8 cellular contexts compared by ENCODE assay signal in the genomic region with DNA sequence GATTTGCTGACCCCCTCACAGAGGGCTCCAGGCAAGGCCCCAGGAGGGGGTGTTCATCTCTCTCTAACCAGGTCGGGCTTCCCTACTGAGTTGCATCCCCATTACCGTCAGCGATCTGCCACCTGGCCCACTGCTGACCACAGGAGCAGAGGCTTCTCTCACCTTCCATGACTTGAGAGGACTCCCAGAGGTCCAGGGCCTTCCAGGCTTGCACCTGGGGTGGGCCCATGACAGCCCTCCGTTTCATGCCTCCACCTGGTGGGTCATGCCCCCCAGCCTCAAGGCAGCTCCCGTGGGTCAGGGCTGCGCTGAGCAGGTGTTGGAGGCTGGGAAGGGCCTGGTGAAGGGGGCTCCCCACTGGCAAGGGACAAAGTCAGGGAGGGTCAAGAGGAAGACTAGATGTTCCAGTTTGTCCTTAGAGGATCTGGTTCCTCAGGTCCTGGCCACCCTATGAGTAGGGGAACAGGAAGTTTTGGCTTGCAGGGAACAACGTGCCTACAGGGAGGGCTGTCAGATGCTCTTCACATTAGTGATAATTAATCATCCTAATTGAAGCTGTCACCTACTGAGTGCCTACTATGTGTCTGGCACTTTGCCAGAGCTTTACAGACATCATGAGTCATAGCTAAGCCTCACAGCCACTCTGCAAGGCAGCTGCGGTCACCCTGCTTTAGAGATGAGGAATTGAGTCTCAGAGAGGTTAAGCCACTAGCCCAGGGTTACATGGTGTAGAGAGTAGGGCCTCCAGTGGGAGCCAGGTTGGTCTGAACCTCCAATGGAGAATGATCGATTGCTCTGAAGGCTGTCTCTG. TPM values are rescaled to one million over a fixed set of nuclear protein-coding genes. Genes with fewer than 3 reads are reported as not detected.
DNase-seq lines count a peak whose midpoint lies in the region; ATAC-seq and TF ChIP-seq lines count a peak whose summit lies in the region.

No MANE protein-coding gene starts in this region.

- WGBS in SK-N-SH (ENCODE audit: low lambda C conversion rate) = 74% methylated on average over 8 of the region's 9 CpGs

- TF ChIP-seq CTCF in SK-N-SH (IDR thresholded peaks at IDR 0.05) = no peak
- TF ChIP-seq CTCF in mucosa of descending colon (IDR thresholded peaks at IDR 0.05) = no peak

- no peaks in the 10 kb centered on the region for H3K79me2 ChIP-seq in SK-N-SH (ENCODE audit: insufficient read depth)

- POLR2A ChIA-PET in SK-N-SH (lab: Yijun Ruan, JAX) = no interaction called here

- H4K20me1 ChIP-seq in SK-N-SH (ENCODE audit: insufficient read depth) = no peaks in the 10 kb centered on the region

- H3K9me2 ChIP-seq in SK-N-SH = no peaks in the 10 kb centered on the region

- H3K27me3 ChIP-seq in SK-N-SH (ENCODE audit: insufficient read depth) = no peaks in the 10 kb centered on the region

- H3F3A ChIP-seq in SK-N-SH (replicated peaks; ENCODE audit: insufficient read depth) = no peaks in the 10 kb centered on the region

- H3K9ac ChIP-seq in SK-N-SH = no peak overlapping the region

- no peak overlapping the region for H2AFZ ChIP-seq in SK-N-SH (ENCODE audit: low read depth)

- no peak for TF ChIP-seq EP300 in SK-N-SH (IDR thresholded peaks at IDR 0.05; ENCODE audit: borderline replicate concordance in 1 of 2, low read depth in 1 of 2, low read length in 1 of 2)

- no peaks in the 10 kb centered on the region for H3K9me3 ChIP-seq in SK-N-SH
- H3K9me3 ChIP-seq in mucosa of descending colon = no peaks in the 10 kb centered on the region

- intact Hi-C loops in mucosa of descending colon (cut with DNase I, micrococcal nuclease) = no loop called here

- H3K36me3 ChIP-seq in SK-N-SH (replicated peaks in 1 of 2; ENCODE audit: control insufficient read depth in 1 of 2, insufficient read depth in 2 of 2, low read length in 1 of 2) = no peaks in the 10 kb centered on the region
- H3K36me3 ChIP-seq in mucosa of descending colon (ENCODE audit: low read depth) = no peaks in the 10 kb centered on the region

- no peak for TF ChIP-seq RAD21 in SK-N-SH (IDR thresholded peaks at IDR 0.05; ENCODE audit: low read length)

- no peak overlapping the region for H3K27ac ChIP-seq in SK-N-SH (ENCODE audit: low read depth in 2 of 2, low read length in 1 of 2)

- peak; percentile 22 for DNase-seq in NCI-H1105 treated with DMSO at 0.1 percent for 48 hours (lab: John Stamatoyannopoulos, UW)
- no peak for DNase-seq in NCI-H1105 (lab: John Stamatoyannopoulos, UW)
- DNase-seq in SK-N-SH = no peak
- DNase-seq in mucosa of descending colon = no peak
- no peak for DNase-seq in AG20443 (ENCODE audit: low spot score)
- DNase-seq in stimulated activated CD4-positive, alpha-beta T cell treated with anti-CD3 and anti-CD28 coated beads, Interleukin-4, amount 100 ng/mL, for 4 hours = no peak

- ATAC-seq in HG02870 (IDR thresholded peaks at IDR 0.05; ENCODE audit: unreplicated experiment) (peak; percentile 88), mucosa of descending colon (peak; percentile 58), HG03460 (IDR thresholded peaks at IDR 0.05; ENCODE audit: unreplicated experiment) (no peak)

- CTCF ChIA-PET in SK-N-SH (lab: Yijun Ruan, JAX) = interaction anchor here (1.0 kb wide), 1 partner anchor 250 kb away, joined by 3 read pairs; no protein-coding TSS in a partner anchor

- H3K4me1 ChIP-seq in SK-N-SH (ENCODE audit: control insufficient read depth in 1 of 2, insufficient read depth in 2 of 2, low read depth in 1 of 2, low read length in 1 of 2) (peaks cover 1 to 9% of the 10 kb centered on the region in 2 experiments; a peak in 2 of 4 replicates), mucosa of descending colon (ENCODE audit: low read depth) (peaks cover 5% of the 10 kb centered on the region)

- H3K4me2 ChIP-seq in SK-N-SH = no peak overlapping the region

- H3K4me3 ChIP-seq in SK-N-SH (ENCODE audit: low read depth in 2 of 2, low read length in 1 of 2) (no peak overlapping the region), mucosa of descending colon (no peak overlapping the region)

TF ChIP-seq in SK-N-SH, 30 proteins besides CTCF, POLR2A, EP300 and RAD21:
- TF ChIP-seq ELF1 (IDR thresholded peaks at IDR 0.05) = no peak
- peak; percentile 67 for TF ChIP-seq NFIC (IDR thresholded peaks at IDR 0.05; ENCODE audit: borderline replicate concordance)
- TF ChIP-seq, protein P1, sequence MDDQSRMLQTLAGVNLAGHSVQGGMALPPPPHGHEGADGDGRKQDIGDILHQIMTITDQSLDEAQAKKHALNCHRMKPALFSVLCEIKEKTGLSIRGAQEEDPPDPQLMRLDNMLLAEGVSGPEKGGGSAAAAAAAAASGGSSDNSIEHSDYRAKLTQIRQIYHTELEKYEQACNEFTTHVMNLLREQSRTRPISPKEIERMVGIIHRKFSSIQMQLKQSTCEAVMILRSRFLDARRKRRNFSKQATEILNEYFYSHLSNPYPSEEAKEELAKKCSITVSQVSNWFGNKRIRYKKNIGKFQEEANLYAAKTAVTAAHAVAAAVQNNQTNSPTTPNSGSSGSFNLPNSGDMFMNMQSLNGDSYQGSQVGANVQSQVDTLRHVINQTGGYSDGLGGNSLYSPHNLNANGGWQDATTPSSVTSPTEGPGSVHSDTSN (IDR thresholded peaks at IDR 0.05) = peak; percentile 61
- TF ChIP-seq REST (IDR thresholded peaks at IDR 0.05; ENCODE audit: low read depth, low read length) = no peak
- TF ChIP-seq, protein P2, sequence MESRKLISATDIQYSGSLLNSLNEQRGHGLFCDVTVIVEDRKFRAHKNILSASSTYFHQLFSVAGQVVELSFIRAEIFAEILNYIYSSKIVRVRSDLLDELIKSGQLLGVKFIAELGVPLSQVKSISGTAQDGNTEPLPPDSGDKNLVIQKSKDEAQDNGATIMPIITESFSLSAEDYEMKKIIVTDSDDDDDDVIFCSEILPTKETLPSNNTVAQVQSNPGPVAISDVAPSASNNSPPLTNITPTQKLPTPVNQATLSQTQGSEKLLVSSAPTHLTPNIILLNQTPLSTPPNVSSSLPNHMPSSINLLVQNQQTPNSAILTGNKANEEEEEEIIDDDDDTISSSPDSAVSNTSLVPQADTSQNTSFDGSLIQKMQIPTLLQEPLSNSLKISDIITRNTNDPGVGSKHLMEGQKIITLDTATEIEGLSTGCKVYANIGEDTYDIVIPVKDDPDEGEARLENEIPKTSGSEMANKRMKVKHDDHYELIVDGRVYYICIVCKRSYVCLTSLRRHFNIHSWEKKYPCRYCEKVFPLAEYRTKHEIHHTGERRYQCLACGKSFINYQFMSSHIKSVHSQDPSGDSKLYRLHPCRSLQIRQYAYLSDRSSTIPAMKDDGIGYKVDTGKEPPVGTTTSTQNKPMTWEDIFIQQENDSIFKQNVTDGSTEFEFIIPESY (IDR thresholded peaks at IDR 0.05; ENCODE audit: borderline replicate concordance, low read depth) = no peak
- TF ChIP-seq NRF1 (IDR thresholded peaks at IDR 0.05; ENCODE audit: low read depth, low read length) = no peak
- peak; percentile 22; the same call in 1 of the 2 replicates for TF ChIP-seq FOSL2 (IDR thresholded peaks at IDR 0.05; ENCODE audit: borderline replicate concordance, low read depth)

RNA-seq across cellular contexts. Expression of gene NFKBIA, which starts 13.8 kb away (rescaled TPM):
- polyA plus RNA-seq in SK-N-SH (2012; rRNA removed) = 56.3 and 56.7 TPM in 2 replicates
- 30.8 and 34.1 TPM in 2 replicates for polyA plus RNA-seq in SK-N-SH (2012; cell fraction: cytosol; rRNA removed)
- 154 and 164 TPM in 2 replicates for polyA plus RNA-seq in SK-N-SH (2012; cell fraction: nucleus; rRNA removed)
- total RNA-seq in mucosa of descending colon = 100 to 1,000 TPM; 134 to 180 (median 153) TPM
